ENCODE assay signal across 12 cellular contexts in the genomic region with DNA sequence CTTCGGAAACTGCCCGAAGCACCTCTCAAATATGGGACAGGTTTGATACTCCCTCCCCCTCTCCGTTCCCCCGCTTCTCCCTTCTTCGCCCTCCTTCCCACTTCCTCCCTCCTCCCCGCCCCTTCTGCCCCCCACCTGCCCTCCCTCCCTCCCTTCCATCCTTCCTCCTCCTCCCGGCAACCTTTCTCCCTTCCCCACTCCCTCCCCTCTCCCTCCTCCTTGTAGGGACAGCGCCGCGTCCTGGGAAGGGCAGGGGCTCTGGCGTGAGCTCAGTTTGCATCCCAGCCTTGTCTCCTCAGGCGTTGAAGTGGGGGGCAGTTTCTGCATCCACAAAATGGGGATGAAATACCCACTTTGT. TPM values are rescaled to one million over a fixed set of nuclear protein-coding genes. Genes with fewer than 3 reads are reported as not detected.
DNase-seq lines count a peak whose midpoint lies in the region; ATAC-seq and TF ChIP-seq lines count a peak whose summit lies in the region.
"Had no signal": no experiment of that assay in that cellular context is flagged by ENCODE, and none has a peak within 500 bp of the region (broad histone marks: within the 10 kb centered on the region; RNA-seq: fewer than 3 reads in every experiment).

No MANE protein-coding gene starts in this region.

- H2BK20ac ChIP-seq in IMR-90 (ENCODE audit: low read depth, low read length): no peak overlapping the region

- TF ChIP-seq CTCF in IMR-90 (conservative IDR thresholded peaks at IDR 0.05; ENCODE audit: low read depth, low read length) (no peak), neural progenitor cell (IDR thresholded peaks at IDR 0.05) (no peak)

- peak overlapping the region; percentile 80 for H3K4me3 Mint-ChIP-seq in T-helper 1 cell treated with Interleukin-12 subunit alpha and Interleukin-12 subunit beta and Interleukin-4 antibody, amounts not matched to agents 30 μg/mL and 1 μg/mL, for 36 hours
- peak overlapping the region; percentile 83 for H3K4me3 Mint-ChIP-seq in neural progenitor cell

- 100% methylated on average over 1 of the region's 12 CpGs; no CpG with 5 or more reads in 1 of the 2 experiments for WGBS in IMR-90 (ENCODE audit: extremely low coverage in 2 of 2, insufficient read length in 1 of 2), 2 experiments

- peaks cover 20% of the 10 kb centered on the region for H3K27me3 ChIP-seq in IMR-90 (ENCODE audit: control insufficient read depth, insufficient read depth, low read length)
- no peaks in the 10 kb centered on the region for H3K27me3 ChIP-seq in duodenal mucosa (ENCODE audit: control insufficient read depth in 1 of 2, insufficient read depth in 2 of 2, low read length in 2 of 2)
- H3K27me3 ChIP-seq in neural progenitor cell: peaks cover 27% of the 10 kb centered on the region

- no peak overlapping the region for H2BK5ac ChIP-seq in IMR-90 (ENCODE audit: low read depth, low read length, poor library complexity, severe bottlenecking)

- peaks cover 5% of the 10 kb centered on the region for H3K27me3 Mint-ChIP-seq in T-helper 1 cell treated with Interleukin-12 subunit alpha and Interleukin-12 subunit beta and Interleukin-4 antibody, amounts not matched to agents 30 μg/mL and 1 μg/mL, for 36 hours (ENCODE audit: low read depth)
- peaks cover 16% of the 10 kb centered on the region for H3K27me3 Mint-ChIP-seq in neural progenitor cell (ENCODE audit: insufficient read depth, low read depth)

- H4K5ac ChIP-seq in IMR-90 (ENCODE audit: low read depth, low read length): no peak overlapping the region

- CTCF ChIA-PET in IMR-90 (lab: Yijun Ruan, JAX): interaction anchor here (0.6 to 0.7 kb wide), 2 partner anchors 17 to 86 kb away, joined by 3 to 4 read pairs; no protein-coding TSS in a partner anchor

- no peak overlapping the region for H4K91ac ChIP-seq in IMR-90 (ENCODE audit: insufficient read depth, low read depth, low read length)

- H3K9ac ChIP-seq in IMR-90 (ENCODE audit: low read depth, low read length) (no peak overlapping the region), duodenal mucosa (ENCODE audit: low read depth in 1 of 2, low read length in 2 of 2) (peak overlapping the region; percentile 54 to 82), neural progenitor cell (no peak overlapping the region)

- no peak overlapping the region for H3K4ac ChIP-seq in IMR-90 (ENCODE audit: low read depth, low read length)

- no peak overlapping the region for H2BK15ac ChIP-seq in IMR-90 (ENCODE audit: low read depth, low read length)

- H3K4me3 ChIP-seq in IMR-90 (ENCODE audit: insufficient read depth, low read depth, low read length): no peak overlapping the region
- peak overlapping the region; percentile 82 to 83 for H3K4me3 ChIP-seq in duodenal mucosa (ENCODE audit: low read depth in 1 of 2, low read length in 2 of 2)
- H3K4me3 ChIP-seq in neural progenitor cell: peak overlapping the region; percentile 56

- peaks cover 42% of the 10 kb centered on the region for H3F3A ChIP-seq in neural progenitor cell (ENCODE audit: low read depth)

- DNase-seq in T-helper 1 cell (no peak), IMR-90 (no peak), neural progenitor cell (ENCODE audit: low spot score) (peak; percentile 61), SKM-1 treated with dmso at 0.1 percent for 144 hours (lab: John Stamatoyannopoulos, UW; ENCODE audit: unreplicated experiment) (no peak)
- no peak for DNase-seq in stimulated activated CD4-positive, alpha-beta T cell treated with anti-CD3 and anti-CD28 coated beads, Interleukin-1b, Interleukin-23, amount 100 ng/mL, for 48 hours
- DNase-seq: stimulated activated CD4-positive, alpha-beta T cell treated with anti-CD3 and anti-CD28 coated beads, Interleukin-4, amount 100 ng/mL, for 4 hours; tibial artery had no signal

- H2AFZ ChIP-seq in IMR-90 (replicated peaks; ENCODE audit: low read length, poor library complexity) (peak overlapping the region; percentile 92), neural progenitor cell (replicated peaks) (peak overlapping the region; percentile 63)

- H3K36me3 Mint-ChIP-seq in T-helper 1 cell treated with Interleukin-12 subunit alpha and Interleukin-12 subunit beta and Interleukin-4 antibody, amounts not matched to agents 30 μg/mL and 1 μg/mL, for 36 hours (ENCODE audit: low read depth): no peaks in the 10 kb centered on the region
- no peaks in the 10 kb centered on the region for H3K36me3 Mint-ChIP-seq in neural progenitor cell

- no peaks in the 10 kb centered on the region for H3K79me2 ChIP-seq in neural progenitor cell (ENCODE audit: low read depth)

- intact Hi-C loops in IMR-90 (cut with micrococcal nuclease): no loop called here

- no peak for TF ChIP-seq POLR2A in IMR-90 (IDR thresholded peaks at IDR 0.05; ENCODE audit: low read depth, low read length)

- peaks cover 3% of the 10 kb centered on the region; the same call in 1 of the 2 replicates for H3K4me1 ChIP-seq in IMR-90 (ENCODE audit: control insufficient read depth, insufficient read depth, low read length)
- H3K4me1 ChIP-seq in duodenal mucosa (ENCODE audit: control insufficient read depth in 1 of 2, insufficient read depth in 2 of 2, low read length in 2 of 2): peaks cover 12 to 18% of the 10 kb centered on the region in 2 donors
- H3K4me1 ChIP-seq in neural progenitor cell: peaks cover 18% of the 10 kb centered on the region

- H3K4me2 ChIP-seq in IMR-90 (ENCODE audit: low read depth, low read length) (no peak overlapping the region), neural progenitor cell (peak overlapping the region; percentile 75)

- H3K9me3 ChIP-seq in IMR-90 (ENCODE audit: control insufficient read depth, insufficient read depth, low read length) (no peaks in the 10 kb centered on the region), duodenal mucosa (ENCODE audit: control insufficient read depth in 1 of 2, low read length in 2 of 2) (no peaks in the 10 kb centered on the region), neural progenitor cell (ENCODE audit: low read depth) (no peaks in the 10 kb centered on the region)
- H3K9me3 ChIP-seq: tibial artery had no signal

- no peak overlapping the region for H3K56ac ChIP-seq in IMR-90 (ENCODE audit: extremely low read depth, insufficient read depth, low read length)

- dilution Hi-C loops in IMR-90 (cut with HindIII; ENCODE audit: low sequenced_read_pairs, unreplicated experiment): no loop called here

- in situ Hi-C loops in IMR-90 (cut with MboI; ENCODE audit: low sequenced_read_pairs): loop anchor here (5.0 kb wide), 1 partner anchor 341 kb away; no protein-coding TSS in a partner anchor

- peak overlapping the region; percentile 52 for H3K27ac Mint-ChIP-seq in T-helper 1 cell treated with Interleukin-12 subunit alpha and Interleukin-12 subunit beta and Interleukin-4 antibody, amounts not matched to agents 30 μg/mL and 1 μg/mL, for 36 hours
- H3K27ac Mint-ChIP-seq in neural progenitor cell: no peak overlapping the region

- no peak for TF ChIP-seq RAD21 in IMR-90 (IDR thresholded peaks at IDR 0.05; ENCODE audit: low read length)

- H3K27ac ChIP-seq in IMR-90 (ENCODE audit: insufficient read depth, low read length) (no peak overlapping the region), duodenal mucosa (ENCODE audit: low read depth, low read length) (no peak overlapping the region), neural progenitor cell (no peak overlapping the region)
- H3K27ac ChIP-seq: tibial artery had no signal

- no peak overlapping the region for H3K18ac ChIP-seq in IMR-90 (ENCODE audit: low read depth, low read length)

- H2AK5ac ChIP-seq in IMR-90 (ENCODE audit: low read depth, low read length): no peak overlapping the region

- H3K36me3 ChIP-seq in IMR-90 (ENCODE audit: control insufficient read depth, insufficient read depth, low read length) (no peaks in the 10 kb centered on the region), duodenal mucosa (ENCODE audit: control insufficient read depth in 1 of 2, insufficient read depth in 2 of 2, low read length in 2 of 2) (no peaks in the 10 kb centered on the region), neural progenitor cell (no peaks in the 10 kb centered on the region)
- H3K36me3 ChIP-seq: tibial artery had no signal

- H4K8ac ChIP-seq in IMR-90 (ENCODE audit: low read depth in 2 of 2, low read length in 2 of 2): no peak overlapping the region; a peak in 1 of 4 replicates

- no peak overlapping the region for H3K14ac ChIP-seq in IMR-90 (replicated peaks; ENCODE audit: low read depth, low read length)

- no peaks in the 10 kb centered on the region for H3K79me1 ChIP-seq in IMR-90 (ENCODE audit: low read depth in 1 of 2, low read length in 2 of 2)

- no peak for ATAC-seq in IMR-90 (ENCODE audit: low read depth)
- ATAC-seq in GM19328 (IDR thresholded peaks at IDR 0.05; ENCODE audit: unreplicated experiment): no peak

- no peaks in the 10 kb centered on the region for H3K9me3 Mint-ChIP-seq in T-helper 1 cell treated with Interleukin-12 subunit alpha and Interleukin-12 subunit beta and Interleukin-4 antibody, amounts not matched to agents 30 μg/mL and 1 μg/mL, for 36 hours
- H3K9me3 Mint-ChIP-seq in neural progenitor cell: no peaks in the 10 kb centered on the region

- H4K20me1 ChIP-seq in IMR-90 (ENCODE audit: insufficient read depth, low read length) (no peaks in the 10 kb centered on the region), neural progenitor cell (ENCODE audit: low read depth) (peaks cover 3% of the 10 kb centered on the region)

- no TSS peak for BruUV-seq in IMR-90 (replicated peaks; lab: Mats Ljungman, UMichigan)

- no peak overlapping the region for H2AK9ac ChIP-seq in IMR-90 (replicated peaks; ENCODE audit: low read depth, low read length, poor library complexity)

- H2BK120ac ChIP-seq in IMR-90 (ENCODE audit: low read depth, low read length): no peak overlapping the region

- H3K9me1 ChIP-seq in IMR-90 (ENCODE audit: insufficient read depth, low read length): no peaks in the 10 kb centered on the region

- POLR2A ChIA-PET in IMR-90 (lab: Charles Lee; ENCODE audit: unreplicated experiment): no interaction called here

- no peak overlapping the region for H3K23ac ChIP-seq in IMR-90 (ENCODE audit: low read depth, low read length)

- peaks cover 29% of the 10 kb centered on the region for H3K4me1 Mint-ChIP-seq in T-helper 1 cell treated with Interleukin-12 subunit alpha and Interleukin-12 subunit beta and Interleukin-4 antibody, amounts not matched to agents 30 μg/mL and 1 μg/mL, for 36 hours (ENCODE audit: low read depth)
- H3K4me1 Mint-ChIP-seq in neural progenitor cell: peaks cover 35% of the 10 kb centered on the region

RNA-seq across cellular contexts. Expression of a gene that starts 6.1 kb away (rescaled TPM):
- total RNA-seq in IMR-90 (2012; rRNA removed) (not detected in 2 replicates), neural progenitor cell (ENCODE audit: low replicate concordance) (0.19 and 0.40 TPM in 2 replicates)
- polyA plus RNA-seq in IMR-90 (2012; rRNA removed): not detected in 2 replicates
- polyA plus RNA-seq in IMR-90 (2012; cell fraction: cytosol; rRNA removed): not detected in 2 replicates
- polyA plus RNA-seq in IMR-90 (2012; cell fraction: nucleus; rRNA removed; ENCODE audit: low replicate concordance): not detected in 2 replicates
- total RNA-seq: glomerular endothelial cell, SK-MEL-5 had no signal

Comparison
In these comparisons a context has a peak if more than half of its experiments do, and no peak if none do; other contexts are left out.
1. H3K9ac ChIP-seq: peak in duodenal mucosa (2 of 2); none in IMR-90 (single experiment) and neural progenitor cell (single experiment).